In genomic region chr1:35666916-35667315, GRCh38 we compare ENCODE assay signal across 2 cellular contexts.
TF ChIP-seq lines count a peak whose summit lies in the region.

No MANE protein-coding gene starts in this region.

TF ChIP-seq in GM23338, 12 proteins besides CTCF, POLR2A, EP300 and RAD21:
- TF ChIP-seq STAT1 (IDR thresholded peaks at IDR 0.05; ENCODE audit: unreplicated experiment) (no peak), EZH2phosphoT487 (IDR thresholded peaks at IDR 0.05; ENCODE audit: unreplicated experiment) (no peak), CREB1 (CRISPR knock-in tag; IDR thresholded peaks at IDR 0.05; ENCODE audit: low read depth) (no peak), ETS1 (IDR thresholded peaks at IDR 0.05) (no peak), ZNF114 (CRISPR knock-in tag; IDR thresholded peaks at IDR 0.05) (no peak), POLR2AphosphoS5 (IDR thresholded peaks at IDR 0.05; ENCODE audit: low read depth) (no peak), REST (IDR thresholded peaks at IDR 0.05; ENCODE audit: unreplicated experiment) (no peak)

TF ChIP-seq in K562, 482 proteins besides CTCF, POLR2A, EP300 and RAD21:
- TF ChIP-seq CREB3 (tag; conservative IDR thresholded peaks at IDR 0.05; ENCODE audit: low read depth): no peak
- TF ChIP-seq CEBPG (CRISPR knock-in tag; IDR thresholded peaks at IDR 0.05): peak; percentile 36; the same call in 1 of the 2 replicates
- no peak for TF ChIP-seq CEBPG (tag; conservative IDR thresholded peaks at IDR 0.05 in 1 of 2, IDR thresholded peaks at IDR 0.05 in 1 of 2)
- no peak for TF ChIP-seq ZNF398 (CRISPR knock-in tag; IDR thresholded peaks at IDR 0.05)
